ENCODE assay signal across 1 cellular context in genomic region chr9:120701248-120701647, GRCh38.
TF ChIP-seq lines count a peak whose summit lies in the region.

No MANE protein-coding gene starts in this region.

TF ChIP-seq in GM23338, 12 proteins besides CTCF, POLR2A, EP300 and RAD21:
- no peak for TF ChIP-seq ZNF462 (CRISPR knock-in tag; IDR thresholded peaks at IDR 0.05)
- TF ChIP-seq EZH2 (IDR thresholded peaks at IDR 0.05; ENCODE audit: low read depth, unreplicated experiment), result no peak
- no peak for TF ChIP-seq ZNF114 (CRISPR knock-in tag; IDR thresholded peaks at IDR 0.05)
- TF ChIP-seq EZH2phosphoT487 (IDR thresholded peaks at IDR 0.05; ENCODE audit: unreplicated experiment), result no peak
- no peak for TF ChIP-seq CREB1 (CRISPR knock-in tag; IDR thresholded peaks at IDR 0.05; ENCODE audit: low read depth)
- TF ChIP-seq ETS1 (IDR thresholded peaks at IDR 0.05), result no peak
- TF ChIP-seq STAT1 (IDR thresholded peaks at IDR 0.05; ENCODE audit: unreplicated experiment), result no peak
- TF ChIP-seq JUNB (IDR thresholded peaks at IDR 0.05; ENCODE audit: unreplicated experiment), result no peak
- no peak for TF ChIP-seq ZNF331 (CRISPR knock-in tag; IDR thresholded peaks at IDR 0.05; ENCODE audit: low read depth)
- TF ChIP-seq NANOG (IDR thresholded peaks at IDR 0.05; ENCODE audit: borderline replicate concordance), result no peak
- TF ChIP-seq POLR2AphosphoS5 (IDR thresholded peaks at IDR 0.05; ENCODE audit: low read depth), result no peak
- TF ChIP-seq REST (IDR thresholded peaks at IDR 0.05; ENCODE audit: unreplicated experiment), result no peak
TF ChIP-seq in GM23338: peak in this region for 0.
